Comparison of ENCODE assay signal across 1 cellular context in genomic region chr11:117748771-117749540, GRCh38.
TF ChIP-seq lines count a peak whose summit lies in the region.

No MANE protein-coding gene starts in this region.

TF ChIP-seq in HepG2, 621 proteins besides CTCF, POLR2A, EP300 and RAD21 (continued from another document and continues in another):
- TF ChIP-seq ZBED4 (CRISPR knock-in tag; IDR thresholded peaks at IDR 0.05; ENCODE audit: borderline replicate concordance) (peak; percentile 56; the same call in 1 of the 2 replicates), ZMYM4 (CRISPR knock-in tag; IDR thresholded peaks at IDR 0.05) (peak; percentile 82), STAT5B (CRISPR knock-in tag; IDR thresholded peaks at IDR 0.05) (no peak), SAP130 (CRISPR knock-in tag; IDR thresholded peaks at IDR 0.05; ENCODE audit: low read depth) (peak; percentile 67), NCOR1 (IDR thresholded peaks at IDR 0.05; ENCODE audit: borderline replicate concordance, low read length) (peak; percentile 66; the same call in 1 of the 2 replicates), ZNF430 (CRISPR knock-in tag; IDR thresholded peaks at IDR 0.05) (no peak), ZNF747 (CRISPR knock-in tag; IDR thresholded peaks at IDR 0.05; ENCODE audit: borderline replicate concordance) (0 out of 2 replicates have a peak, but pooled peaks have one; percentile 62), ZNF317 (CRISPR knock-in tag; IDR thresholded peaks at IDR 0.05) (peak; percentile 67; the same call in 1 of the 2 replicates), RXRB (CRISPR knock-in tag; IDR thresholded peaks at IDR 0.05; ENCODE audit: borderline replicate concordance) (peak; percentile 99), RNF219 (CRISPR knock-in tag; IDR thresholded peaks at IDR 0.05) (no peak), E2F1 (CRISPR knock-in tag; IDR thresholded peaks at IDR 0.05) (no peak), ZNF501 (CRISPR knock-in tag; IDR thresholded peaks at IDR 0.05) (peak; percentile 61; the same call in 1 of the 2 replicates), TBX2 (CRISPR knock-in tag; IDR thresholded peaks at IDR 0.05; ENCODE audit: borderline replicate concordance) (peak; percentile 95), PRDM10 (CRISPR knock-in tag; IDR thresholded peaks at IDR 0.05; ENCODE audit: low read depth) (peak; percentile 48; the same call in 1 of the 2 replicates), THRA (CRISPR knock-in tag; IDR thresholded peaks at IDR 0.05; ENCODE audit: borderline replicate concordance) (peak; percentile 98), ESRRA (CRISPR knock-in tag; IDR thresholded peaks at IDR 0.05; ENCODE audit: low read depth) (0 out of 2 replicates have a peak, but pooled peaks have one; percentile 57), SIX4 (CRISPR knock-in tag; IDR thresholded peaks at IDR 0.05) (peak; percentile 61; the same call in 1 of the 2 replicates), ASH2L (IDR thresholded peaks at IDR 0.05; ENCODE audit: insufficient read length, low read depth, low read length) (peak; percentile 27), ZNF552 (CRISPR knock-in tag; IDR thresholded peaks at IDR 0.05; ENCODE audit: borderline replicate concordance) (no peak), KLF16 (CRISPR knock-in tag; IDR thresholded peaks at IDR 0.05) (peak in 1 of 2 experiments; percentile 53; a peak in 1 of 4 replicates), KDM2A (CRISPR knock-in tag; IDR thresholded peaks at IDR 0.05; ENCODE audit: borderline replicate concordance, low read depth) (peak; percentile 63; the same call in 1 of the 2 replicates), ZNF432 (CRISPR knock-in tag; IDR thresholded peaks at IDR 0.05; ENCODE audit: borderline replicate concordance) (no peak), RERE (CRISPR knock-in tag; IDR thresholded peaks at IDR 0.05; ENCODE audit: low read depth) (peak; percentile 92), SPEN (CRISPR knock-in tag; IDR thresholded peaks at IDR 0.05; ENCODE audit: low read depth) (peak; percentile 63; the same call in 1 of the 2 replicates), SOX13 (IDR thresholded peaks at IDR 0.05) (no peak; the same call in 1 of the 2 replicates), SOX13 (CRISPR knock-in tag; conservative IDR thresholded peaks at IDR 0.05 in 1 of 2, IDR thresholded peaks at IDR 0.05 in 1 of 2) (peak in 1 of 2 experiments; percentile 86; a peak in 2 of 4 replicates), CCDC6 (CRISPR knock-in tag; IDR thresholded peaks at IDR 0.05) (peak; percentile 74; the same call in 1 of the 2 replicates), ZNF414 (CRISPR knock-in tag; IDR thresholded peaks at IDR 0.05) (no peak), NONO (IDR thresholded peaks at IDR 0.05) (no peak), NONO (CRISPR knock-in tag; conservative IDR thresholded peaks at IDR 0.05) (peak; percentile 92), HOXA3 (CRISPR knock-in tag; IDR thresholded peaks at IDR 0.05) (peak; percentile 65; the same call in 1 of the 2 replicates), TFDP2 (CRISPR knock-in tag; IDR thresholded peaks at IDR 0.05) (no peak), TBL1XR1 (IDR thresholded peaks at IDR 0.05; ENCODE audit: borderline replicate concordance, low read length, partially characterized antibody) (peak; percentile 90), CEBPG (CRISPR knock-in tag; IDR thresholded peaks at IDR 0.05) (peak; percentile 75), DRAP1 (CRISPR knock-in tag; IDR thresholded peaks at IDR 0.05) (0 out of 2 replicates have a peak, but pooled peaks have one; percentile 30)
